ENCODE assay signal across 1 cellular context in the genomic region with DNA sequence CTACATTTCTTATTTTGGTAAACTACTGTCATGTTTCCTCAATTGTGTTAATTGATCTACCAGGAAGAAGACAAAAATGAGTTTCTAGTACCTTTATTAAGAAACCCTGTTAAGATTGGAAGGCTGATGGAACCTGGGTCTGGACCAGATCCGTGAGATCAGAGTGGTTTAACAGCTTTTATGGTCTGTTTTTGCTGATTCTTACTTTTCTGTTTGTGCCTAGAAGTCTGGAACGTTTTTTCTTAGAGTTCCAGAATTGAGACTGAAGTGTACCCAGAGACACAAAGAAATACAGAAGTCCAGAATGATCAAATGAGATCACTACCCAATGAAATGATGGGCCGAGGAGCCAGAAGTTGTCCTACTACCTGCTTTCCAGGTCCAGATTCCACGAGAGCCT.
TF ChIP-seq lines count a peak whose summit lies in the region.

No MANE protein-coding gene starts in this region.

TF ChIP-seq in K562, 482 proteins besides CTCF, POLR2A, EP300 and RAD21:
- TF ChIP-seq POLR2B (IDR thresholded peaks at IDR 0.05; ENCODE audit: low read depth, partially characterized antibody): no peak
- TF ChIP-seq C11orf30 (IDR thresholded peaks at IDR 0.05; ENCODE audit: low read depth): peak; percentile 67
- peak; percentile 49 for TF ChIP-seq MAFG (tag; conservative IDR thresholded peaks at IDR 0.05)
- peak; percentile 77 for TF ChIP-seq ZNF316 (IDR thresholded peaks at IDR 0.05)
- no peak for TF ChIP-seq NR3C1 (CRISPR knock-in tag; IDR thresholded peaks at IDR 0.05)
- peak; percentile 33; the same call in 1 of the 2 replicates for TF ChIP-seq MAFF (IDR thresholded peaks at IDR 0.05; ENCODE audit: low read length)
